Comparison of ENCODE assay signal across 9 cellular contexts in the genomic region with DNA sequence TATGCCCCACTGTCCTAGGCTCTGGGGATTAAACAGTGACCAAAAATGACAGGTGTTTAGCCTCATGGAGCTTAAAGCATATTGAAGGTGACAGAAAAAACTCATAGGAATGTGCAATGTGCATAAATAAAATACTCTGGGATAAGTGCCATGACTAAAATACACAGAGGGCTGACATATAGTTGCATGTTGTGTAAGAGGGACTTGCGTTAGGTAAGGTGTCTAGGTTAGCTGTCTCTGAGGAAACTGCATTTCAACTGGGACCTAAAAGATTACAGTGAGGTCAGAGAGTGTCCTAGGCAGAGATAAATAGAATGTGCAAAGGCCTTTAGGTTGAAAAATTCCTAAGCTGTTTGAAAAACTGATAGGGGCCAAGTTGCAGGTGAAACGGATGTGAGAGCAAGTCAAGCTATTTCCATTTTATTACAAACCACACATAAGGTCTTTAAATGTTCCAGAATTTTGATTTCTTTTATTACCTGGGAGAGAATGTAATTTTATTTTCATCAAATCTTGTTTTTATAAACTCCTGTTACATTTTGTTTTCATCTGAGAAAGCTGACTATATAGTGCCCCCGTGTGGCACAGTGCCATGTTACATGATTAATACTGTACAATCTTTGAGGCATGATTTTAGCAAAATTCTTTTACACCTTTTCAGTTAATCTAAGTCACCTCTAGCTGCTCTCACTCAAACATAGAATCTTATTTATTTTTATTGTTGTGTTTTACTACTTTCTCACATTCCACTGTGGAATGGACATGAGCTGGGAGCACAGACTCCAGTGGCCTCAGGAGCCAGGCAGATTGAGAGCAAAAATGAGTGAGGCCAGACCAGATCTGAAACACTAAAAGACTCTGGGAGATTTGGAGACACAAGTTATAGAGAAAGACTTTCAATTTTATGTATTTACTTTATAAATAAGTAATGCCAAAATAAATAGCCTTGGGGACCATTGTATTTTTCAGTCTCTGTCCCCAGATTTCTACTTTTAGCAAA.
DNase-seq lines count a peak whose midpoint lies in the region; ATAC-seq and TF ChIP-seq lines count a peak whose summit lies in the region.
"Had no signal": no experiment of that assay in that cellular context is flagged by ENCODE, and none has a peak within 500 bp of the region (broad histone marks: within the 10 kb centered on the region; RNA-seq: fewer than 3 reads in every experiment).

No MANE protein-coding gene starts in this region.

- ATAC-seq in HG02884 (IDR thresholded peaks at IDR 0.05; ENCODE audit: unreplicated experiment) (no peak), GM18870 (IDR thresholded peaks at IDR 0.05; ENCODE audit: unreplicated experiment) (no peak), HG02588 (IDR thresholded peaks at IDR 0.05; ENCODE audit: unreplicated experiment) (no peak)

- POLR2A ChIA-PET in RWPE1 (lab: Yijun Ruan, JAX; ENCODE audit: low non-redundant PET) = no interaction called here

- H3K27ac ChIP-seq in RWPE1 = no peak overlapping the region
- H3K27ac ChIP-seq in left ventricle myocardium inferior (replicated peaks) = no peak overlapping the region
- H3K27ac ChIP-seq: thoracic aorta had no signal

- no peaks in the 10 kb centered on the region for H3K27me3 ChIP-seq in left ventricle myocardium inferior (ENCODE audit: low read depth)

- no peak for TF ChIP-seq POLR2A in lower leg skin (IDR thresholded peaks at IDR 0.05)

- TF ChIP-seq CTCF in GM12874 (IDR thresholded peaks at IDR 0.05; ENCODE audit: insufficient read depth, low read depth, low read length) (peak; percentile 22; the same call in 1 of the 2 replicates), RWPE1 (conservative IDR thresholded peaks at IDR 0.05; ENCODE audit: low read depth) (peak; percentile 58), left ventricle myocardium inferior (IDR thresholded peaks at IDR 0.05; ENCODE audit: borderline replicate concordance) (peak; percentile 49), lower leg skin (IDR thresholded peaks at IDR 0.05) (no peak)

- no peaks in the 10 kb centered on the region for H3K36me3 ChIP-seq in left ventricle myocardium inferior
- H3K36me3 ChIP-seq: thoracic aorta had no signal

- H3K4me3 ChIP-seq in left ventricle myocardium inferior = no peak overlapping the region
- H3K4me3 ChIP-seq in lower leg skin (ENCODE audit: low read depth, poor library complexity, severe bottlenecking) = no peak overlapping the region
- H3K4me3 ChIP-seq: thoracic aorta had no signal

- no peaks in the 10 kb centered on the region for H3K9me3 ChIP-seq in left ventricle myocardium inferior (replicated peaks)
- H3K9me3 ChIP-seq: thoracic aorta had no signal

- CTCF ChIA-PET in RWPE1 (lab: Yijun Ruan, JAX) = interaction anchor here (0.5 to 1.3 kb wide), 4 partner anchors 10 to 264 kb away, joined by 3 to 7 read pairs (median 4); no protein-coding TSS in a partner anchor

- no peaks in the 10 kb centered on the region for H3K4me1 ChIP-seq in left ventricle myocardium inferior

- DNase-seq in Ammon's horn (ENCODE audit: low spot score) = peak; percentile 48
- no peak for DNase-seq in RWPE1 (ENCODE audit: low spot score)
- DNase-seq in left ventricle myocardium inferior = no peak
- DNase-seq in lower leg skin (ENCODE audit: low spot score in 2 of 2) = no peak

- intact Hi-C loops in left ventricle myocardium inferior (cut with micrococcal nuclease) = no loop called here
- intact Hi-C loops in lower leg skin (cut with DNase I; ENCODE audit: low total_unique reads) = no loop called here

- 49 to 52% methylated on average over 3 of the region's 3 CpGs for WGBS in lower leg skin, 2 donors

Comparison
In these comparisons a context has a peak if more than half of its experiments do, and no peak if none do; other contexts are left out.
1. CTCF ChIP-seq: peak in GM12874 (single experiment), RWPE1 (single experiment) and left ventricle myocardium inferior (single experiment); none in lower leg skin (0 of 3).